Comparison of ENCODE assay signal across 30 cellular contexts in the genomic region with DNA sequence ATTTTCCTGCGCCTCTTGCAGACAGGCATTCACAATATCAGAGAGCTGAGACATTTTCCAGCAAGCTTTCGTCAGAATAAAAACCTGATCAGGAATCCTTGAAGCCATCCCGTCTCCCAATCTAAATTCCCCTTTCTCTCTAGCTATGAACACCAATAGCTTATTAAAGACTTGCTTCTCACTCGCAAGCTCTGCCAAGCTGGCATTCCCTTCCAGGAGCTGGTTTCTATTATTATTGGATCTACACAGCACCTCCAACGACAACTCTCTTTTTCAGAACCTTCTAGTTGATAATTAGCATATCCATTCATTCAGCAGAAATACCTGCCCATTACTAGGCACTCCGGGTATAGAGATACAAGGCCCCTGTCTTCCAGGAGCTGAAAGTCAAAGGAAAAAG.
"Had no signal": no experiment of that assay in that cellular context is flagged by ENCODE, and none has a peak within 500 bp of the region (broad histone marks: within the 10 kb centered on the region; RNA-seq: fewer than 3 reads in every experiment).

No MANE protein-coding gene starts in this region.

- H3K9me3 ChIP-seq: Peyer's patch, SJSA1, SK-N-SH had no signal

- H3K27ac ChIP-seq: KMS-11, Peyer's patch, SJSA1 had no signal

- H3K36me3 ChIP-seq: Peyer's patch had no signal

- H3K4me1 ChIP-seq: Peyer's patch, SJSA1 had no signal

- H3K9me2 ChIP-seq: SK-N-SH had no signal

- H3K27me3 ChIP-seq: Peyer's patch, SJSA1 had no signal

- H3K4me2 ChIP-seq: KMS-11, SK-N-SH had no signal

- DNase-seq: Karpas-422; MM.1S; MV-4-11; NCI-H1092; NCI-H1105; NCI-H1417 treated with DMSO at 0.1 percent for 48 hours; NCI-H1436 treated with DMSO at 0.1 percent for 48 hours; NCI-H1694 treated with DMSO at 0.1 percent for 48 hours; NCI-H187 treated with DMSO at 0.1 percent for 48 hours; NCI-H2029; NCI-H2081; NCI-H2171 treated with DMSO at 0.1 percent for 48 hours; NCI-H226; NCI-H446 treated with DMSO at 0.1 percent for 48 hours; NCI-H510A; NCI-H524; NCI-H526; NCI-H69; NCI-H748 treated with DMSO at 0.1 percent for 48 hours; NCI-H82; NK-92 treated with Interleukin-12 subunit alpha and Interleukin-12 subunit beta, amount 100 ng/mL, for 24 hours; OCI-M1; PC-3; Peyer's patch; RPMI8226; SHP77 treated with DMSO at 0.1 percent for 48 hours; SK-N-SH; SW 1271 had no signal

- H3K4me3 ChIP-seq: Peyer's patch, SJSA1 had no signal

- ATAC-seq: PC-3 had no signal

- H3K9ac ChIP-seq: KMS-11, SK-N-SH had no signal
